In the genomic region with DNA sequence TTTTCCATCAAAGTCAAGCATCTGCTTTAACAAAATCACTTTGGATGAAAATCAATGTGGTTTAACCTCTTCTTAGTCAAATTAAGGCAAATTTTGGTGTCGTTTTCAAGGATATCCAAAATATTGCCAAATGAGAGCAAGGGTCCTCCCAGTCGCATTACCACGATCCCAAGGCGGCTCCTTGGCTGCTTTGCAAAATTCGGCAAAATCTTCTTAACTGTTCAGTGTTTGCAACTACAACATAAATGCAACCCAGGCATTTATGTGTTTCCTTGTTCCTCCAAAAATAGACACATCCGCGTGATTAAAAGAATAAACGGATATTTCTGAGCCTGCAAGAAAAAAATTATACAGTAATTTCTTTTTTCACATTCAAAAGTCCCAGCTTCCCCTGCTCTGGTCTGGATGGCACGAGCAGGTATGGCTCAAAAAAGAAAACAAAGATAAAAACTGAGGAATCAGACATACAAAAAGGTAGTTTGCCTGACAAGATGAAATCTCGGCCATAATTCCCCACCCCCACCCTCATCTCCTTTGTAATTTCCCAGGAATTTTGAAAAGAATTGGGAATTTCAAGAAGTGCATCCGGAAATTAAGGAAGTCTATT, we compare ENCODE assay signal across 8 cellular contexts. TPM values are rescaled to one million over a fixed set of nuclear protein-coding genes. Genes with fewer than 3 reads are reported as not detected.
A peak's percentile ranks its signal among the peaks of the same experiment; 100 is the strongest.
DNase-seq lines count a peak whose midpoint lies in the region; ATAC-seq and TF ChIP-seq lines count a peak whose summit lies in the region.

No MANE protein-coding gene starts in this region.

- intact Hi-C loops in IMR-90 (cut with micrococcal nuclease) = loop anchor here (5.0 kb wide), 1 partner anchor 213 kb away; no protein-coding TSS in a partner anchor
- intact Hi-C loops in dendritic cell treated with granulocyte-macrophage colony-stimulating factor and Interleukin-4, amounts not matched to agents 40 ng/mL and 50 ng/mL, for 4 days (cut with micrococcal nuclease) = no loop called here
- intact Hi-C loops in natural killer cell (cut with micrococcal nuclease) = loop anchor here (2.0 kb wide), 1 partner anchor 821 kb away; no protein-coding TSS in a partner anchor

- H3K27ac ChIP-seq in IMR-90 (ENCODE audit: insufficient read depth, low read length) = peak overlapping the region; percentile 88; the same call in 1 of the 2 replicates

- peaks cover 66% of the 10 kb centered on the region for H3K27me3 Mint-ChIP-seq in dendritic cell treated with granulocyte-macrophage colony-stimulating factor and Interleukin-4, amounts not matched to agents 40 ng/mL and 50 ng/mL, for 4 days
- peaks cover 71 to 86% of the 10 kb centered on the region in 2 donors for H3K27me3 Mint-ChIP-seq in natural killer cell (ENCODE audit: low read depth in 2 of 2)

- peak overlapping the region; percentile 98 for H3K4me2 ChIP-seq in IMR-90 (ENCODE audit: low read depth, low read length)

- peak overlapping the region; percentile 22; the same call in 1 of the 2 replicates for H3K56ac ChIP-seq in IMR-90 (ENCODE audit: extremely low read depth, insufficient read depth, low read length)

- peaks cover 49% of the 10 kb centered on the region for H3K4me1 Mint-ChIP-seq in dendritic cell treated with granulocyte-macrophage colony-stimulating factor and Interleukin-4, amounts not matched to agents 40 ng/mL and 50 ng/mL, for 4 days (ENCODE audit: low read depth)
- H3K4me1 Mint-ChIP-seq in natural killer cell = peaks cover 24 to 29% of the 10 kb centered on the region in 2 donors

- no peaks in the 10 kb centered on the region for H3K9me3 Mint-ChIP-seq in dendritic cell treated with granulocyte-macrophage colony-stimulating factor and Interleukin-4, amounts not matched to agents 40 ng/mL and 50 ng/mL, for 4 days
- no peaks in the 10 kb centered on the region for H3K9me3 Mint-ChIP-seq in natural killer cell

- no peak overlapping the region for H2BK15ac ChIP-seq in IMR-90 (ENCODE audit: low read depth, low read length)

- peak overlapping the region; percentile 27 to 83; a peak in 2 of 4 replicates for H4K8ac ChIP-seq in IMR-90 (ENCODE audit: low read depth in 2 of 2, low read length in 2 of 2)

- H3K27ac Mint-ChIP-seq in dendritic cell treated with granulocyte-macrophage colony-stimulating factor and Interleukin-4, amounts not matched to agents 40 ng/mL and 50 ng/mL, for 4 days = no peak overlapping the region
- peak overlapping the region in 1 of 2 donors; percentile 45 for H3K27ac Mint-ChIP-seq in natural killer cell

- peak overlapping the region; percentile 73; the same call in 1 of the 2 replicates for H3K4ac ChIP-seq in IMR-90 (ENCODE audit: low read depth, low read length)

- H3K4me3 ChIP-seq in AG10803 (ENCODE audit: low read length) (peak overlapping the region; percentile 70), IMR-90 (ENCODE audit: insufficient read depth, low read depth, low read length) (peak overlapping the region; percentile 95)

- POLR2A ChIA-PET in IMR-90 (lab: Charles Lee; ENCODE audit: unreplicated experiment) = no interaction called here

- no peaks in the 10 kb centered on the region for H3K9me3 ChIP-seq in IMR-90 (ENCODE audit: control insufficient read depth, insufficient read depth, low read length)

- H3K36me3 Mint-ChIP-seq in dendritic cell treated with granulocyte-macrophage colony-stimulating factor and Interleukin-4, amounts not matched to agents 40 ng/mL and 50 ng/mL, for 4 days (ENCODE audit: low read depth) = no peaks in the 10 kb centered on the region
- H3K36me3 Mint-ChIP-seq in natural killer cell = no peaks in the 10 kb centered on the region

- H3K36me3 ChIP-seq in IMR-90 (ENCODE audit: control insufficient read depth, insufficient read depth, low read length) = no peaks in the 10 kb centered on the region

- TF ChIP-seq RAD21 in IMR-90 (IDR thresholded peaks at IDR 0.05; ENCODE audit: low read length) = no peak

- no peak overlapping the region for H2AK9ac ChIP-seq in IMR-90 (replicated peaks; ENCODE audit: low read depth, low read length, poor library complexity)

- H3K23ac ChIP-seq in IMR-90 (ENCODE audit: low read depth, low read length) = peak overlapping the region; percentile 91

- DNase-seq in AG10803 (ENCODE audit: low read depth) (no peak), IMR-90 (no peak), natural killer cell (no peak), midbrain (lab: John Stamatoyannopoulos, UW) (no peak), NCI-H1436 (lab: John Stamatoyannopoulos, UW) (no peak), hepatic stellate cell (ENCODE audit: low spot score) (no peak)
- DNase-seq in central memory CD4-positive, alpha-beta T cell = no peak

- 4% methylated on average over 4 of the region's 11 CpGs; no CpG with 5 or more reads in 1 of the 2 experiments for WGBS in IMR-90 (ENCODE audit: extremely low coverage in 2 of 2, insufficient read length in 1 of 2), 2 experiments

- 0 out of 2 replicates have a peak, but pooled peaks cover 3% of the 10 kb centered on the region for H3K9me1 ChIP-seq in IMR-90 (ENCODE audit: insufficient read depth, low read length)

- ATAC-seq in IMR-90 (ENCODE audit: low read depth) (no peak), natural killer cell (no peak)

- peak overlapping the region; percentile 78 for H2AFZ ChIP-seq in IMR-90 (replicated peaks; ENCODE audit: low read length, poor library complexity)

- H4K5ac ChIP-seq in IMR-90 (ENCODE audit: low read depth, low read length) = peak overlapping the region; percentile 97

- TF ChIP-seq POLR2A in IMR-90 (IDR thresholded peaks at IDR 0.05; ENCODE audit: low read depth, low read length) = no peak

- no peaks in the 10 kb centered on the region for H3K27me3 ChIP-seq in IMR-90 (ENCODE audit: control insufficient read depth, insufficient read depth, low read length)

- H3K18ac ChIP-seq in IMR-90 (ENCODE audit: low read depth, low read length) = peak overlapping the region; percentile 94

- H3K4me1 ChIP-seq in IMR-90 (ENCODE audit: control insufficient read depth, insufficient read depth, low read length) = peaks cover 4% of the 10 kb centered on the region

- no peaks in the 10 kb centered on the region for H4K20me1 ChIP-seq in IMR-90 (ENCODE audit: insufficient read depth, low read length)

- TF ChIP-seq CTCF in AG10803 (conservative IDR thresholded peaks at IDR 0.05; ENCODE audit: low read length) (no peak), IMR-90 (conservative IDR thresholded peaks at IDR 0.05; ENCODE audit: low read depth, low read length) (no peak), natural killer cell (IDR thresholded peaks at IDR 0.05) (no peak)

- in situ Hi-C loops in IMR-90 (cut with MboI; ENCODE audit: low sequenced_read_pairs) = loop anchor here (25.0 kb wide), 3 partner anchors 793 to 1093 kb away; a partner anchor contains a TSS

- BruUV-seq in IMR-90 (replicated peaks; lab: Mats Ljungman, UMichigan) = no TSS peak

- H3K9ac ChIP-seq in IMR-90 (ENCODE audit: low read depth, low read length) = peak overlapping the region; percentile 58

- 0 out of 2 replicates have a peak overlapping the region, but pooled peaks have one; percentile 12 for H2BK20ac ChIP-seq in IMR-90 (ENCODE audit: low read depth, low read length)

- peak overlapping the region; percentile 92 for H3K14ac ChIP-seq in IMR-90 (replicated peaks; ENCODE audit: low read depth, low read length)

- peak overlapping the region; percentile 40 for H3K4me3 Mint-ChIP-seq in dendritic cell treated with granulocyte-macrophage colony-stimulating factor and Interleukin-4, amounts not matched to agents 40 ng/mL and 50 ng/mL, for 4 days
- H3K4me3 Mint-ChIP-seq in natural killer cell = peak overlapping the region; percentile 75

- H2BK120ac ChIP-seq in IMR-90 (ENCODE audit: low read depth, low read length) = peak overlapping the region; percentile 80

- H2BK5ac ChIP-seq in IMR-90 (ENCODE audit: low read depth, low read length, poor library complexity, severe bottlenecking) = peak overlapping the region; percentile 95

- no peak overlapping the region for H2AK5ac ChIP-seq in IMR-90 (ENCODE audit: low read depth, low read length)

- CTCF ChIA-PET in IMR-90 (lab: Yijun Ruan, JAX) = interaction anchor here (0.8 to 1.0 kb wide), 2 partner anchors 24 to 97 kb away, joined by 4 to 5 read pairs; no protein-coding TSS in a partner anchor

- H3K79me1 ChIP-seq in IMR-90 (ENCODE audit: low read depth in 1 of 2, low read length in 2 of 2) = peaks cover 0 to 6% of the 10 kb centered on the region in 2 experiments; a peak in 1 of 4 replicates

- dilution Hi-C loops in IMR-90 (cut with HindIII; ENCODE audit: low sequenced_read_pairs, unreplicated experiment) = no loop called here

- no peak overlapping the region for H4K91ac ChIP-seq in IMR-90 (ENCODE audit: insufficient read depth, low read depth, low read length)

TF ChIP-seq in IMR-90, 13 proteins besides CTCF, POLR2A, EP300 and RAD21:
- TF ChIP-seq RFX5 (IDR thresholded peaks at IDR 0.05; ENCODE audit: low read depth, low read length) (no peak), MAZ (IDR thresholded peaks at IDR 0.05; ENCODE audit: borderline replicate concordance, low read depth, low read length) (no peak), MAFK (IDR thresholded peaks at IDR 0.05; ENCODE audit: low read depth, low read length) (no peak; the same call in 1 of the 2 replicates), SMC3 (IDR thresholded peaks at IDR 0.05; ENCODE audit: low read depth, low read length) (no peak), BHLHE40 (IDR thresholded peaks at IDR 0.05; ENCODE audit: low read depth, low read length) (no peak), MXI1 (IDR thresholded peaks at IDR 0.05; ENCODE audit: borderline replicate concordance, low read depth, low read length) (no peak), NFE2L2 (IDR thresholded peaks at IDR 0.05; ENCODE audit: low read depth, low read length) (no peak), CHD1 (IDR thresholded peaks at IDR 0.05; ENCODE audit: low read depth, low read length) (no peak), RCOR1 (IDR thresholded peaks at IDR 0.05; ENCODE audit: insufficient replicate concordance, low read length) (no peak)
- TF ChIP-seq, protein P1, sequence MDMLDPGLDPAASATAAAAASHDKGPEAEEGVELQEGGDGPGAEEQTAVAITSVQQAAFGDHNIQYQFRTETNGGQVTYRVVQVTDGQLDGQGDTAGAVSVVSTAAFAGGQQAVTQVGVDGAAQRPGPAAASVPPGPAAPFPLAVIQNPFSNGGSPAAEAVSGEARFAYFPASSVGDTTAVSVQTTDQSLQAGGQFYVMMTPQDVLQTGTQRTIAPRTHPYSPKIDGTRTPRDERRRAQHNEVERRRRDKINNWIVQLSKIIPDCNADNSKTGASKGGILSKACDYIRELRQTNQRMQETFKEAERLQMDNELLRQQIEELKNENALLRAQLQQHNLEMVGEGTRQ (IDR thresholded peaks at IDR 0.05; ENCODE audit: low read depth, low read length) = no peak
TF ChIP-seq in IMR-90: peak in this region for 0.

RNA-seq across cellular contexts. Expression of a gene that starts 6.1 kb away (rescaled TPM):
- total RNA-seq in IMR-90 (2012; rRNA removed) = 0.56 and 0.72 TPM in 2 replicates
- 0.24 and 0.36 TPM in 2 replicates for polyA plus RNA-seq in IMR-90 (2012; rRNA removed)
- 0.16 and 0.42 TPM in 2 replicates for polyA plus RNA-seq in IMR-90 (2012; cell fraction: cytosol; rRNA removed)
- polyA plus RNA-seq in IMR-90 (2012; cell fraction: nucleus; rRNA removed; ENCODE audit: low replicate concordance) = 0.36 and 2.0 TPM in 2 replicates
- not detected for total RNA-seq in natural killer cell

RNA-seq across cellular contexts. Expression of a gene that starts 14.6 kb away (rescaled TPM):
- total RNA-seq in IMR-90 (2012; rRNA removed) (29.0 and 31.9 TPM in 2 replicates), natural killer cell (10 to 100 TPM; 40.4 to 65.2 (median 60.0) TPM)
- 22.5 and 23.9 TPM in 2 replicates for polyA plus RNA-seq in IMR-90 (2012; rRNA removed)
- 7.2 and 17.6 TPM in 2 replicates for polyA plus RNA-seq in IMR-90 (2012; cell fraction: cytosol; rRNA removed)
- polyA plus RNA-seq in IMR-90 (2012; cell fraction: nucleus; rRNA removed; ENCODE audit: low replicate concordance) = 27.3 and 103 TPM in 2 replicates
